In genomic region chr7:30548762-30549344, GRCh38 we compare ENCODE assay signal across 8 cellular contexts. TPM values are rescaled to one million over a fixed set of nuclear protein-coding genes. Genes with fewer than 3 reads are reported as not detected.
DNase-seq lines count a peak whose midpoint lies in the region; ATAC-seq and TF ChIP-seq lines count a peak whose summit lies in the region.

No MANE protein-coding gene starts in this region.

- peak overlapping the region; percentile 80 for H3K27ac Mint-ChIP-seq in mesothelial cell of epicardium
- no peak overlapping the region for H3K27ac Mint-ChIP-seq in activated T-helper 1 cell treated with anti-CD3 and anti-CD28 coated beads, Interleukin-12 subunit alpha, Interleukin-12 subunit beta, Interleukin-2, Interleukin-4 antibody, amounts not matched to agents 30 ng/mL and 10 ng/mL and 1 ng/mL, durations not matched to agents 14 hours and 24 hours and 36 hours

- no peak overlapping the region for H3K4me3 Mint-ChIP-seq in mesothelial cell of epicardium
- H3K4me3 Mint-ChIP-seq in activated T-helper 1 cell treated with anti-CD3 and anti-CD28 coated beads, Interleukin-12 subunit alpha, Interleukin-12 subunit beta, Interleukin-2, Interleukin-4 antibody, amounts not matched to agents 30 ng/mL and 10 ng/mL and 1 ng/mL, durations not matched to agents 14 hours and 24 hours and 36 hours, result no peak overlapping the region

- no peak overlapping the region for H3K27ac ChIP-seq in tibial artery

- H3K4me1 Mint-ChIP-seq in mesothelial cell of epicardium, result peaks cover 58% of the 10 kb centered on the region
- H3K4me1 Mint-ChIP-seq in activated T-helper 1 cell treated with anti-CD3 and anti-CD28 coated beads, Interleukin-12 subunit alpha, Interleukin-12 subunit beta, Interleukin-2, Interleukin-4 antibody, amounts not matched to agents 30 ng/mL and 10 ng/mL and 1 ng/mL, durations not matched to agents 14 hours and 24 hours and 36 hours (ENCODE audit: low read depth), result no peaks in the 10 kb centered on the region

- no peaks in the 10 kb centered on the region for H3K27me3 ChIP-seq in tibial artery

- DNase-seq in GF-D8 (lab: John Stamatoyannopoulos, UW) (peak; percentile 11), NCI-H2227 treated with DMSO at 0.1 percent for 48 hours (lab: John Stamatoyannopoulos, UW) (peak; percentile 68), epithelial cell of esophagus (ENCODE audit: low read depth) (peak; percentile 83), mesothelial cell of epicardium (ENCODE audit: low spot score in 2 of 2, unreplicated experiment in 2 of 2) (peak in 1 of 2 experiments; percentile 75), tibial artery (peak; percentile 69 to 77)
- DNase-seq in activated CD4-positive, alpha-beta T cell treated with anti-CD3 and anti-CD28 coated beads, Interleukin-2, amount 50 U/mL, for 1 hour, result peak; percentile 20
- DNase-seq in activated T-helper 1 cell treated with anti-CD3 and anti-CD28 coated beads, Interleukin-12 subunit alpha, Interleukin-12 subunit beta, Interleukin-2, Interleukin-4 antibody, amounts not matched to agents 30 ng/mL and 10 ng/mL and 1 ng/mL, durations not matched to agents 14 hours and 24 hours and 36 hours (ENCODE audit: low spot score), result no peak

- intact Hi-C loops in tibial artery (cut with DNase I; ENCODE audit: low total_unique reads), result no loop called here
- intact Hi-C loops in activated T-helper 1 cell treated with anti-CD3 and anti-CD28 coated beads, Interleukin-12 subunit alpha, Interleukin-12 subunit beta, Interleukin-2, Interleukin-4 antibody, amounts not matched to agents 30 ng/mL and 10 ng/mL and 1 ng/mL, durations not matched to agents 14 hours and 24 hours and 36 hours (cut with micrococcal nuclease), result loop anchor here (1.0 kb wide), 2 partner anchors 15 to 191 kb away; no protein-coding TSS in a partner anchor

- ATAC-seq in HG03097 (IDR thresholded peaks at IDR 0.05; ENCODE audit: low FRiP score, unreplicated experiment), result peak; percentile 57

- peaks cover 0 to 24% (median 9%) of the 10 kb centered on the region in 4 donors for H3K4me1 ChIP-seq in tibial artery

- H3K9me3 ChIP-seq in tibial artery, result no peaks in the 10 kb centered on the region

- TF ChIP-seq CTCF in epithelial cell of esophagus (IDR thresholded peaks at IDR 0.05; ENCODE audit: insufficient read depth, low read depth, low read length, missing control alignments) (peak; percentile 87), mesothelial cell of epicardium (IDR thresholded peaks at IDR 0.05; ENCODE audit: unreplicated experiment) (peak; percentile 91), tibial artery (IDR thresholded peaks at IDR 0.05) (peak; percentile 73 to 77)

- H3K36me3 Mint-ChIP-seq in mesothelial cell of epicardium, result peaks cover 10% of the 10 kb centered on the region
- peaks cover 8% of the 10 kb centered on the region for H3K36me3 Mint-ChIP-seq in activated T-helper 1 cell treated with anti-CD3 and anti-CD28 coated beads, Interleukin-12 subunit alpha, Interleukin-12 subunit beta, Interleukin-2, Interleukin-4 antibody, amounts not matched to agents 30 ng/mL and 10 ng/mL and 1 ng/mL, durations not matched to agents 14 hours and 24 hours and 36 hours (ENCODE audit: low read depth)

- no peaks in the 10 kb centered on the region for H3K27me3 Mint-ChIP-seq in mesothelial cell of epicardium (ENCODE audit: low read depth)
- H3K27me3 Mint-ChIP-seq in activated T-helper 1 cell treated with anti-CD3 and anti-CD28 coated beads, Interleukin-12 subunit alpha, Interleukin-12 subunit beta, Interleukin-2, Interleukin-4 antibody, amounts not matched to agents 30 ng/mL and 10 ng/mL and 1 ng/mL, durations not matched to agents 14 hours and 24 hours and 36 hours (ENCODE audit: insufficient read depth), result no peaks in the 10 kb centered on the region

- H3K4me3 ChIP-seq in epithelial cell of esophagus (ENCODE audit: low read length) (no peak overlapping the region), tibial artery (no peak overlapping the region)

- peaks cover 0 to 37% (median 0%) of the 10 kb centered on the region in 3 donors for H3K36me3 ChIP-seq in tibial artery

- H3K9me3 Mint-ChIP-seq in mesothelial cell of epicardium, result peaks cover 3% of the 10 kb centered on the region
- H3K9me3 Mint-ChIP-seq in activated T-helper 1 cell treated with anti-CD3 and anti-CD28 coated beads, Interleukin-12 subunit alpha, Interleukin-12 subunit beta, Interleukin-2, Interleukin-4 antibody, amounts not matched to agents 30 ng/mL and 10 ng/mL and 1 ng/mL, durations not matched to agents 14 hours and 24 hours and 36 hours, result no peaks in the 10 kb centered on the region

RNA-seq across cellular contexts. Expression of gene GGCT, which starts 44.2 kb away (rescaled TPM):
- 36.5 to 37.5 TPM (median 36.6 TPM) in 3 replicates for total RNA-seq in mesothelial cell of epicardium
- total RNA-seq in activated T-helper 1 cell treated with anti-CD3 and anti-CD28 coated beads, Interleukin-12 subunit alpha, Interleukin-12 subunit beta, Interleukin-2, Interleukin-4 antibody, amounts not matched to agents 30 ng/mL and 10 ng/mL and 1 ng/mL, durations not matched to agents 14 hours and 24 hours and 36 hours, result 75.4 and 79.0 TPM in 2 replicates

RNA-seq across cellular contexts. Expression of gene GARS1, which starts 45.8 kb away (rescaled TPM):
- 87.5 to 92.2 TPM (median 90.3 TPM) in 3 replicates for total RNA-seq in mesothelial cell of epicardium
- total RNA-seq in activated T-helper 1 cell treated with anti-CD3 and anti-CD28 coated beads, Interleukin-12 subunit alpha, Interleukin-12 subunit beta, Interleukin-2, Interleukin-4 antibody, amounts not matched to agents 30 ng/mL and 10 ng/mL and 1 ng/mL, durations not matched to agents 14 hours and 24 hours and 36 hours, result 234 and 250 TPM in 2 replicates
